Comparison of ENCODE assay signal across 8 cellular contexts in genomic region chr17:40287159-40287493, GRCh38. TPM values are rescaled to one million over a fixed set of nuclear protein-coding genes. Genes with fewer than 3 reads are reported as not detected.
A peak's percentile ranks its signal among the peaks of the same experiment; 100 is the strongest.
DNase-seq lines count a peak whose midpoint lies in the region; ATAC-seq and TF ChIP-seq lines count a peak whose summit lies in the region.

No MANE protein-coding gene starts in this region.

- peaks cover 3 to 6% of the 10 kb centered on the region in 2 experiments; a peak in 4 of 5 replicates for H3K9me3 Mint-ChIP-seq in H9
- no peaks in the 10 kb centered on the region for H3K9me3 Mint-ChIP-seq in activated naive CD8-positive, alpha-beta T cell treated with anti-CD3 and anti-CD28 coated beads, Interleukin-2, amount 10 ng/mL, durations not matched to agents 7 days and 5 days

- H4K5ac ChIP-seq in H9 (ENCODE audit: insufficient read length, low read depth, low read length): no peak overlapping the region

- peaks cover 19 to 30% of the 10 kb centered on the region in 2 experiments for H3K4me1 Mint-ChIP-seq in H9
- H3K4me1 Mint-ChIP-seq in activated naive CD8-positive, alpha-beta T cell treated with anti-CD3 and anti-CD28 coated beads, Interleukin-2, amount 10 ng/mL, durations not matched to agents 7 days and 5 days: peaks cover 40% of the 10 kb centered on the region

- H3K4me3 ChIP-seq in muscle layer of duodenum (ENCODE audit: low read depth in 1 of 2, low read length in 2 of 2): peak overlapping the region; percentile 37 to 88

- no peak overlapping the region for H3K56ac ChIP-seq in H9 (ENCODE audit: insufficient read length, low read depth, low read length)

- peaks cover 29 to 43% (median 42%) of the 10 kb centered on the region in 3 experiments for H3K36me3 Mint-ChIP-seq in H9 (ENCODE audit: insufficient read depth in 1 of 3, low read depth in 3 of 3)
- H3K36me3 Mint-ChIP-seq in activated naive CD8-positive, alpha-beta T cell treated with anti-CD3 and anti-CD28 coated beads, Interleukin-2, amount 10 ng/mL, durations not matched to agents 7 days and 5 days: peaks cover 20% of the 10 kb centered on the region

- H3K4me3 Mint-ChIP-seq in H9: peak overlapping the region; percentile 41 to 99; a peak in 4 of 5 replicates
- peak overlapping the region; percentile 100 for H3K4me3 Mint-ChIP-seq in activated naive CD8-positive, alpha-beta T cell treated with anti-CD3 and anti-CD28 coated beads, Interleukin-2, amount 10 ng/mL, durations not matched to agents 7 days and 5 days

- H3K27ac ChIP-seq in 22Rv1 (peak overlapping the region; percentile 94), H9 (ENCODE audit: insufficient read length, low read depth, low read length) (no peak overlapping the region), muscle layer of duodenum (ENCODE audit: low read length) (no peak overlapping the region)

- no peak overlapping the region for H2BK5ac ChIP-seq in H9 (ENCODE audit: insufficient read length, low read length)

- H3K9me3 ChIP-seq in H9 (ENCODE audit: control insufficient read depth, low read depth, low read length) (no peaks in the 10 kb centered on the region), muscle layer of duodenum (ENCODE audit: control insufficient read depth in 1 of 2, low read length in 2 of 2) (no peaks in the 10 kb centered on the region)

- H2BK120ac ChIP-seq in H9 (ENCODE audit: low read depth, low read length, poor library complexity, severe bottlenecking): no peak overlapping the region

- no peak overlapping the region for H3K4ac ChIP-seq in H9 (ENCODE audit: low read depth, low read length)

- H3K79me1 ChIP-seq in H9 (ENCODE audit: insufficient read depth, low read depth, low read length, poor library complexity, severe bottlenecking): peaks cover 3% of the 10 kb centered on the region

- no peaks in the 10 kb centered on the region; the same call in 1 of the 2 replicates for H3K4me1 ChIP-seq in H9 (ENCODE audit: insufficient read depth, low read length)
- peaks cover 0 to 10% of the 10 kb centered on the region in 2 donors for H3K4me1 ChIP-seq in muscle layer of duodenum (ENCODE audit: control insufficient read depth in 1 of 2, insufficient read depth in 2 of 2, low read length in 2 of 2)

- peaks cover 16% of the 10 kb centered on the region; the same call in 1 of the 2 replicates for H3K79me2 ChIP-seq in H9 (ENCODE audit: insufficient read depth, low read length)

- no peak overlapping the region for H3K14ac ChIP-seq in H9 (ENCODE audit: insufficient read depth, low read length)

- no peaks in the 10 kb centered on the region; the same call in 1 of the 2 replicates for H3K27me3 Mint-ChIP-seq in H9 (ENCODE audit: low read depth)
- no peaks in the 10 kb centered on the region for H3K27me3 Mint-ChIP-seq in activated naive CD8-positive, alpha-beta T cell treated with anti-CD3 and anti-CD28 coated beads, Interleukin-2, amount 10 ng/mL, durations not matched to agents 7 days and 5 days

- H2BK20ac ChIP-seq in H9 (ENCODE audit: low read depth, low read length, poor library complexity, severe bottlenecking): no peak overlapping the region

- no peaks in the 10 kb centered on the region for H3K23me2 ChIP-seq in H9 (ENCODE audit: insufficient read length, low read depth, low read length, poor library complexity, severe bottlenecking)

- H3K23ac ChIP-seq in H9 (ENCODE audit: insufficient read length, low read depth, low read length): no peak overlapping the region

- no CpG with 5 or more reads among the region's 4 CpGs for WGBS in H9 (ENCODE audit: extremely low coverage, insufficient read length, low lambda C conversion rate)

- no peak for DNase-seq in H9
- DNase-seq in activated naive CD8-positive, alpha-beta T cell treated with anti-CD3 and anti-CD28 coated beads, Interleukin-2, amount 10 ng/mL, durations not matched to agents 7 days and 5 days: no peak
- DNase-seq in GM03348 (ENCODE audit: low spot score): no peak
- no peak for DNase-seq in HUDEP-2 (lab: John Stamatoyannopoulos, UW; ENCODE audit: unreplicated experiment in 76 of 76)

- no peak overlapping the region for H2AFZ ChIP-seq in H9 (ENCODE audit: low read length)

- H3K27me3 ChIP-seq in H9 (ENCODE audit: insufficient read depth, low read length): no peaks in the 10 kb centered on the region
- H3K27me3 ChIP-seq in muscle layer of duodenum (ENCODE audit: low read depth, low read length): no peaks in the 10 kb centered on the region

- H2BK12ac ChIP-seq in H9 (ENCODE audit: insufficient read length, low read depth, low read length): no peak overlapping the region

- no peaks in the 10 kb centered on the region for H4K20me1 ChIP-seq in H9 (ENCODE audit: control insufficient read depth, insufficient read depth, insufficient read length)

- H3K9ac ChIP-seq in H9 (ENCODE audit: extremely low read depth, insufficient read length, low read length): no peak overlapping the region

- H2AK5ac ChIP-seq in H9 (ENCODE audit: insufficient read length, low read length): no peak overlapping the region

- peaks cover 0 to 15% of the 10 kb centered on the region in 2 donors for H3K36me3 ChIP-seq in muscle layer of duodenum (ENCODE audit: control insufficient read depth in 1 of 2, insufficient read depth in 2 of 2, low read length in 2 of 2)

- peak overlapping the region; percentile 19 for H3K4me2 ChIP-seq in H9 (ENCODE audit: insufficient read depth, insufficient read length, low read length)

- no peak overlapping the region for H4K91ac ChIP-seq in H9 (ENCODE audit: insufficient read length, low read depth, low read length)

- no peak overlapping the region for H3T11ph ChIP-seq in H9 (ENCODE audit: low read length)

- POLR2A ChIA-PET in activated naive CD8-positive, alpha-beta T cell treated with anti-CD3 and anti-CD28 coated beads, Interleukin-2, amount 10 ng/mL, durations not matched to agents 7 days and 5 days (lab: Charles Lee): interaction anchor here (0.6 to 1.6 kb wide), 2 partner anchors 52 to 75 kb away, joined by 3 read pairs; no protein-coding TSS in a partner anchor

- H3K27ac Mint-ChIP-seq in H9: peak overlapping the region in 2 of 3 experiments; percentile 70 to 81; a peak in 2 of 7 replicates
- H3K27ac Mint-ChIP-seq in activated naive CD8-positive, alpha-beta T cell treated with anti-CD3 and anti-CD28 coated beads, Interleukin-2, amount 10 ng/mL, durations not matched to agents 7 days and 5 days: peak overlapping the region; percentile 99

- H2BK15ac ChIP-seq in H9 (ENCODE audit: low read depth, low read length): no peak overlapping the region

- ATAC-seq in activated naive CD8-positive, alpha-beta T cell treated with anti-CD3 and anti-CD28 coated beads, Interleukin-2, amount 10 ng/mL, durations not matched to agents 7 days and 5 days (ENCODE audit: low read depth): no peak
- ATAC-seq in HG03135 (IDR thresholded peaks at IDR 0.05; ENCODE audit: unreplicated experiment) (no peak), GM21717 (IDR thresholded peaks at IDR 0.05; ENCODE audit: unreplicated experiment) (no peak)

- TF ChIP-seq CTCF in 22Rv1 (IDR thresholded peaks at IDR 0.05) (no peak), H9 (conservative IDR thresholded peaks at IDR 0.05) (no peak)

- no peak overlapping the region for H4K8ac ChIP-seq in H9 (replicated peaks; ENCODE audit: insufficient read length, low read depth, low read length)

- H3K18ac ChIP-seq in H9 (ENCODE audit: insufficient read length, low read depth, low read length): no peak overlapping the region

RNA-seq across cellular contexts. Expression of gene CDC6, which starts 0.6 kb away (rescaled TPM):
- 131 and 141 TPM in 2 replicates for total RNA-seq in H9 (2021)
- total RNA-seq in activated naive CD8-positive, alpha-beta T cell treated with anti-CD3 and anti-CD28 coated beads, Interleukin-2, amount 10 ng/mL, durations not matched to agents 7 days and 5 days: 10 to 100 TPM; 67.9 to 75.2 TPM

RNA-seq across cellular contexts. Expression of gene RARA, which starts 21.9 kb away (rescaled TPM):
- 16.7 and 17.6 TPM in 2 replicates for total RNA-seq in H9 (2021)
- total RNA-seq in activated naive CD8-positive, alpha-beta T cell treated with anti-CD3 and anti-CD28 coated beads, Interleukin-2, amount 10 ng/mL, durations not matched to agents 7 days and 5 days: 10 to 100 TPM; 51.7 to 53.6 TPM
